In genomic region chr1:93750946-93751345, GRCh38 we compare ENCODE assay signal across 15 cellular contexts.
DNase-seq lines count a peak whose midpoint lies in the region; ATAC-seq and TF ChIP-seq lines count a peak whose summit lies in the region.
"Had no signal": no experiment of that assay in that cellular context is flagged by ENCODE, and none has a peak within 500 bp of the region (broad histone marks: within the 10 kb centered on the region; RNA-seq: fewer than 3 reads in every experiment).

No MANE protein-coding gene starts in this region.

- intact Hi-C loops in heart right ventricle (cut with DNase I): loop anchor here in 2 of 10 donors (5.0 kb wide), 1 partner anchor 44 kb away; no protein-coding TSS in a partner anchor
- intact Hi-C loops in Right ventricle myocardium inferior (cut with DNase I): loop anchor here (2.0 to 5.0 kb wide), 2 partner anchors 28 to 61 kb away; no protein-coding TSS in a partner anchor

- no peak overlapping the region for H3K4me3 ChIP-seq in heart right ventricle
- H3K4me3 ChIP-seq: coronary artery, gastrocnemius medialis, vagina had no signal

- ATAC-seq in heart right ventricle (peak in 1 of 8 donors; percentile 2), Right ventricle myocardium inferior (no peak), GM21367 (IDR thresholded peaks at IDR 0.05; ENCODE audit: unreplicated experiment) (no peak), GM19328 (IDR thresholded peaks at IDR 0.05; ENCODE audit: unreplicated experiment) (no peak)
- ATAC-seq: activated CD4-positive, alpha-beta T cell treated with anti-CD3 and anti-CD28 coated beads for 36 hours had no signal

- H3K27ac ChIP-seq in heart right ventricle: peak overlapping the region in 6 of 10 donors; percentile 36 to 67 (median 52)
- H3K27ac ChIP-seq: coronary artery, vagina had no signal

- TF ChIP-seq CTCF in heart right ventricle (IDR thresholded peaks at IDR 0.05): no peak

- no peaks in the 10 kb centered on the region for H3K36me3 ChIP-seq in heart right ventricle
- H3K36me3 ChIP-seq: gastrocnemius medialis, vagina had no signal

- peaks cover 0 to 10% (median 0%) of the 10 kb centered on the region in 7 donors for H3K27me3 ChIP-seq in heart right ventricle
- H3K27me3 ChIP-seq: gastrocnemius medialis, vagina had no signal

- DNase-seq in heart right ventricle (no peak), Right ventricle myocardium inferior (ENCODE audit: missing footprints) (no peak), KBM-7 (peak; percentile 8), iPS-NIHi7 (ENCODE audit: extremely low spot score) (peak; percentile 25), T-helper 9 cell (no peak)
- no peak for DNase-seq in effector CD4-positive, alpha-beta T cell
- DNase-seq: activated CD4-positive, alpha-beta T cell treated with anti-CD3 and anti-CD28 coated beads for 36 hours; activated naive CD4-positive, alpha-beta T cell treated with anti-CD3 and anti-CD28 coated beads for 36 hours; NCI-H2081; SHP77 treated with DMSO at 0.1 percent for 48 hours had no signal

- in situ Hi-C loops in KBM-7 (cut with MboI; ENCODE audit: low pct_unique_long_range_greater_than_20kb, low sequenced_read_pairs): no loop called here

- WGBS in heart right ventricle, 2 donors: 45 to 51% methylated on average over 6 of the region's 6 CpGs

- peaks cover 0 to 12% (median 2%) of the 10 kb centered on the region in 11 donors for H3K9me3 ChIP-seq in heart right ventricle
- H3K9me3 ChIP-seq: gastrocnemius medialis, vagina had no signal

- H3K4me1 ChIP-seq in heart right ventricle: peaks cover 4 to 44% (median 34%) of the 10 kb centered on the region in 9 donors

Comparison
In these comparisons a context has a peak if more than half of its experiments do, and no peak if none do; other contexts are left out.
1. DNase-seq: peak in KBM-7 (single experiment) and iPS-NIHi7 (single experiment); none in heart right ventricle (0 of 2), Right ventricle myocardium inferior (single experiment), effector CD4-positive, alpha-beta T cell (single experiment) and T-helper 9 cell (single experiment).